Comparison of ENCODE assay signal across 11 cellular contexts in genomic region chr18:10519366-10519765, GRCh38. TPM values are rescaled to one million over a fixed set of nuclear protein-coding genes. Genes with fewer than 3 reads are reported as not detected.
DNase-seq lines count a peak whose midpoint lies in the region; ATAC-seq and TF ChIP-seq lines count a peak whose summit lies in the region.
"Had no signal": no experiment of that assay in that cellular context is flagged by ENCODE, and none has a peak within 500 bp of the region (broad histone marks: within the 10 kb centered on the region; RNA-seq: fewer than 3 reads in every experiment).

No MANE protein-coding gene starts in this region.

- H3K27ac Mint-ChIP-seq in progenitor cell of endocrine pancreas: no peak overlapping the region
- H3K27ac Mint-ChIP-seq: activated CD4-positive, alpha-beta T cell treated with anti-CD3 and anti-CD28 coated beads, Interleukin-2, amount 10 ng/mL, durations not matched to agents 7 days and 5 days; stimulated activated memory B cell treated with anti-CD40 and anti-IgM and Interleukin-4, amounts not matched to agents 10 μg/mL and 1 μg/mL and 100 μg/mL, for 72 hours had no signal

- no peak overlapping the region for H3K4me3 Mint-ChIP-seq in progenitor cell of endocrine pancreas (ENCODE audit: low read depth)
- H3K4me3 Mint-ChIP-seq: activated CD4-positive, alpha-beta T cell treated with anti-CD3 and anti-CD28 coated beads, Interleukin-2, amount 10 ng/mL, durations not matched to agents 7 days and 5 days; stimulated activated memory B cell treated with anti-CD40 and anti-IgM and Interleukin-4, amounts not matched to agents 10 μg/mL and 1 μg/mL and 100 μg/mL, for 72 hours had no signal

- H3K27me3 Mint-ChIP-seq in progenitor cell of endocrine pancreas: peaks cover 27% of the 10 kb centered on the region

- no peak for TF ChIP-seq POLR2A in sigmoid colon (IDR thresholded peaks at IDR 0.05)

- H3K9me3 ChIP-seq in sigmoid colon: no peaks in the 10 kb centered on the region

- peak overlapping the region; percentile 49 to 60 (median 54) for H3K27ac ChIP-seq in sigmoid colon
- H3K27ac ChIP-seq: HL-60 had no signal

- TF ChIP-seq CTCF in AG10803 (conservative IDR thresholded peaks at IDR 0.05; ENCODE audit: low read length) (no peak), sigmoid colon (IDR thresholded peaks at IDR 0.05) (no peak), progenitor cell of endocrine pancreas (IDR thresholded peaks at IDR 0.05; ENCODE audit: unreplicated experiment) (no peak)

- ATAC-seq in HG02571 (IDR thresholded peaks at IDR 0.05; ENCODE audit: unreplicated experiment): no peak

- intact Hi-C loops in sigmoid colon (cut with DNase I): no loop called here

- no peak for TF ChIP-seq EP300 in sigmoid colon (IDR thresholded peaks at IDR 0.05)

- H3K4me1 Mint-ChIP-seq in progenitor cell of endocrine pancreas (ENCODE audit: low read depth): peaks cover 5% of the 10 kb centered on the region

- H3K9me3 Mint-ChIP-seq in progenitor cell of endocrine pancreas (ENCODE audit: low read depth): peaks cover 3% of the 10 kb centered on the region
- H3K9me3 Mint-ChIP-seq: activated CD4-positive, alpha-beta T cell treated with anti-CD3 and anti-CD28 coated beads, Interleukin-2, amount 10 ng/mL, durations not matched to agents 7 days and 5 days had no signal

- 66 to 74% methylated on average over 2 of the region's 2 CpGs for WGBS in sigmoid colon, 2 donors

- H3K36me3 ChIP-seq in sigmoid colon: no peaks in the 10 kb centered on the region

- H3K36me3 Mint-ChIP-seq in progenitor cell of endocrine pancreas (ENCODE audit: insufficient read depth): no peaks in the 10 kb centered on the region

- DNase-seq in AG10803 (ENCODE audit: low read depth) (peak; percentile 63), RPMI7951 (ENCODE audit: low read depth) (peak; percentile 9), foreskin melanocyte (peak; percentile 15), sigmoid colon (no peak), progenitor cell of endocrine pancreas (ENCODE audit: low spot score, unreplicated experiment) (no peak), middle frontal gyrus (ENCODE audit: extremely low spot score, low spot score) (no peak), nucleus accumbens (lab: John Stamatoyannopoulos, UW) (no peak)

- H3K4me1 ChIP-seq in sigmoid colon: peaks cover 0 to 33% (median 16%) of the 10 kb centered on the region in 4 donors

- H3K4me3 ChIP-seq in AG10803 (ENCODE audit: low read length) (no peak overlapping the region), sigmoid colon (no peak overlapping the region)

- no peaks in the 10 kb centered on the region for H3K27me3 ChIP-seq in sigmoid colon

RNA-seq across cellular contexts. Expression of gene NAPG, which starts 6.5 kb away (rescaled TPM):
- total RNA-seq in RPMI7951 (2014; rRNA removed; shearing (Covaris generic)): 31.6 and 38.3 TPM in 2 replicates
- total RNA-seq in sigmoid colon (10 to 100 TPM; 33.7 to 43.5 (median 36.8) TPM), progenitor cell of endocrine pancreas (27.2 and 27.3 TPM in 2 replicates)
- polyA plus RNA-seq in sigmoid colon: 10 to 100 TPM; 15.0 to 30.3 (median 24.6) TPM

Comparison
In these comparisons a context has a peak if more than half of its experiments do, and no peak if none do; other contexts are left out.
1. DNase-seq: peak in AG10803 (single experiment), RPMI7951 (single experiment) and foreskin melanocyte (single experiment); none in sigmoid colon (single experiment), progenitor cell of endocrine pancreas (single experiment), middle frontal gyrus (single experiment) and nucleus accumbens (0 of 56).